In genomic region chr17:55093358-55093757, GRCh38 we compare ENCODE assay signal across 24 cellular contexts.
"Had no signal": no experiment of that assay in that cellular context is flagged by ENCODE, and none has a peak within 500 bp of the region (broad histone marks: within the 10 kb centered on the region; RNA-seq: fewer than 3 reads in every experiment).

No MANE protein-coding gene starts in this region.

- ATAC-seq: activated naive CD8-positive, alpha-beta T cell treated with anti-CD3 and anti-CD28 coated beads, Interleukin-2, amount 50 U/mL, for 24 hours; foreskin keratinocyte; lower lobe of right lung; natural killer cell treated with Interleukin-12 subunit alpha and Interleukin-12 subunit beta and Interleukin-15 and Interleukin-18, amount 100 ng/mL, for 72 hours; right lobe of liver; stimulated activated memory B cell treated with anti-CD40 and anti-IgM and Interleukin-4, amounts not matched to agents 10 μg/mL and 1 μg/mL and 100 μg/mL, for 72 hours had no signal

- H3K36me3 Mint-ChIP-seq: activated CD4-positive, alpha-beta memory T cell treated with anti-CD3 and anti-CD28 coated beads for 36 hours; activated naive CD4-positive, alpha-beta T cell treated with anti-CD3 and anti-CD28 coated beads, Interleukin-2, amount 10 ng/mL, durations not matched to agents 7 days and 5 days; natural killer cell treated with Interleukin-12 subunit alpha and Interleukin-12 subunit beta and Interleukin-15 and Interleukin-18, amount 100 ng/mL, for 72 hours had no signal

- H3K9me3 ChIP-seq: breast epithelium, esophagus squamous epithelium, lower lobe of right lung, neutrophil, right lobe of liver had no signal

- DNase-seq: activated B cell treated with CpG ODN at 0.5 μM for 24 hours; activated CD4-positive, alpha-beta memory T cell treated with anti-CD3 and anti-CD28 coated beads for 36 hours; activated CD4-positive, alpha-beta T cell treated with anti-CD3 and anti-CD28 coated beads for 4 hours; activated effector memory CD4-positive, alpha-beta T cell treated with Interleukin-2 at 50 U/mL for 16 hours; activated naive CD4-positive, alpha-beta T cell treated with anti-CD3 and anti-CD28 coated beads, Interleukin-2, amount 10 ng/mL, durations not matched to agents 7 days and 5 days; activated naive CD8-positive, alpha-beta T cell treated with anti-CD3 and anti-CD28 coated beads, Interleukin-2, amount 50 U/mL, for 24 hours; activated T-cell treated with anti-CD3 and anti-CD28 coated beads, Interleukin-2, amount 50 U/mL, for 1 hour; aorta; cerebellar nuclear complex; effector CD8-positive, alpha-beta T cell; esophagus squamous epithelium; foreskin keratinocyte; glutamatergic neuron; hippocampal formation; lower lobe of right lung; right lobe of liver; stimulated activated CD4-positive, alpha-beta T cell treated with anti-CD3 and anti-CD28 coated beads, Interleukin-4, amount 100 ng/mL, for 24 hours; T-helper 9 cell had no signal

- H3K27me3 ChIP-seq: breast epithelium, esophagus squamous epithelium, foreskin keratinocyte, neutrophil, right lobe of liver had no signal

- H3K4me3 ChIP-seq: breast epithelium, esophagus squamous epithelium, lower lobe of right lung, right lobe of liver had no signal

- H3K9me3 Mint-ChIP-seq: activated B cell treated with CpG ODN at 0.5 μM for 24 hours; activated CD4-positive, alpha-beta memory T cell treated with anti-CD3 and anti-CD28 coated beads for 36 hours; activated naive CD4-positive, alpha-beta T cell treated with anti-CD3 and anti-CD28 coated beads, Interleukin-2, amount 10 ng/mL, durations not matched to agents 7 days and 5 days; activated naive CD8-positive, alpha-beta T cell treated with anti-CD3 and anti-CD28 coated beads, Interleukin-2, amount 50 U/mL, for 24 hours; dendritic cell treated with granulocyte-macrophage colony-stimulating factor and Interleukin-4, amounts not matched to agents 40 ng/mL and 50 ng/mL, for 4 days; natural killer cell treated with Interleukin-12 subunit alpha and Interleukin-12 subunit beta and Interleukin-15 and Interleukin-18, amount 100 ng/mL, for 72 hours; stimulated activated memory B cell treated with anti-CD40 and anti-IgM and Interleukin-4, amounts not matched to agents 10 μg/mL and 1 μg/mL and 100 μg/mL, for 72 hours had no signal

- H3K4me1 Mint-ChIP-seq: activated B cell treated with CpG ODN at 0.5 μM for 24 hours had no signal

- H3K27ac Mint-ChIP-seq: activated B cell treated with CpG ODN at 0.5 μM for 24 hours; activated CD4-positive, alpha-beta memory T cell treated with anti-CD3 and anti-CD28 coated beads for 36 hours; activated naive CD4-positive, alpha-beta T cell treated with anti-CD3 and anti-CD28 coated beads, Interleukin-2, amount 10 ng/mL, durations not matched to agents 7 days and 5 days; activated naive CD8-positive, alpha-beta T cell treated with anti-CD3 and anti-CD28 coated beads, Interleukin-2, amount 50 U/mL, for 24 hours; dendritic cell treated with granulocyte-macrophage colony-stimulating factor and Interleukin-4, amounts not matched to agents 40 ng/mL and 50 ng/mL, for 4 days; natural killer cell treated with Interleukin-12 subunit alpha and Interleukin-12 subunit beta and Interleukin-15 and Interleukin-18, amount 100 ng/mL, for 72 hours; stimulated activated memory B cell treated with anti-CD40 and anti-IgM and Interleukin-4, amounts not matched to agents 10 μg/mL and 1 μg/mL and 100 μg/mL, for 72 hours had no signal

- H3K27me3 Mint-ChIP-seq: activated B cell treated with CpG ODN at 0.5 μM for 24 hours; activated CD4-positive, alpha-beta memory T cell treated with anti-CD3 and anti-CD28 coated beads for 36 hours; activated naive CD4-positive, alpha-beta T cell treated with anti-CD3 and anti-CD28 coated beads, Interleukin-2, amount 10 ng/mL, durations not matched to agents 7 days and 5 days; activated naive CD8-positive, alpha-beta T cell treated with anti-CD3 and anti-CD28 coated beads, Interleukin-2, amount 50 U/mL, for 24 hours; dendritic cell treated with granulocyte-macrophage colony-stimulating factor and Interleukin-4, amounts not matched to agents 40 ng/mL and 50 ng/mL, for 4 days; natural killer cell treated with Interleukin-12 subunit alpha and Interleukin-12 subunit beta and Interleukin-15 and Interleukin-18, amount 100 ng/mL, for 72 hours; stimulated activated memory B cell treated with anti-CD40 and anti-IgM and Interleukin-4, amounts not matched to agents 10 μg/mL and 1 μg/mL and 100 μg/mL, for 72 hours had no signal

- H3K4me1 ChIP-seq: breast epithelium, foreskin keratinocyte, lower lobe of right lung, parathyroid adenoma had no signal

- H3K27ac ChIP-seq: esophagus squamous epithelium, foreskin keratinocyte, lower lobe of right lung, neutrophil, parathyroid adenoma, right lobe of liver had no signal

- H3K36me3 ChIP-seq: breast epithelium, esophagus squamous epithelium, lower lobe of right lung, neutrophil, right lobe of liver had no signal

- H3K4me3 Mint-ChIP-seq: activated B cell treated with CpG ODN at 0.5 μM for 24 hours; activated CD4-positive, alpha-beta memory T cell treated with anti-CD3 and anti-CD28 coated beads for 36 hours; activated naive CD4-positive, alpha-beta T cell treated with anti-CD3 and anti-CD28 coated beads, Interleukin-2, amount 10 ng/mL, durations not matched to agents 7 days and 5 days; activated naive CD8-positive, alpha-beta T cell treated with anti-CD3 and anti-CD28 coated beads, Interleukin-2, amount 50 U/mL, for 24 hours; dendritic cell treated with granulocyte-macrophage colony-stimulating factor and Interleukin-4, amounts not matched to agents 40 ng/mL and 50 ng/mL, for 4 days; natural killer cell treated with Interleukin-12 subunit alpha and Interleukin-12 subunit beta and Interleukin-15 and Interleukin-18, amount 100 ng/mL, for 72 hours; stimulated activated memory B cell treated with anti-CD40 and anti-IgM and Interleukin-4, amounts not matched to agents 10 μg/mL and 1 μg/mL and 100 μg/mL, for 72 hours had no signal
